ENCODE assay signal across 13 cellular contexts in the genomic region with DNA sequence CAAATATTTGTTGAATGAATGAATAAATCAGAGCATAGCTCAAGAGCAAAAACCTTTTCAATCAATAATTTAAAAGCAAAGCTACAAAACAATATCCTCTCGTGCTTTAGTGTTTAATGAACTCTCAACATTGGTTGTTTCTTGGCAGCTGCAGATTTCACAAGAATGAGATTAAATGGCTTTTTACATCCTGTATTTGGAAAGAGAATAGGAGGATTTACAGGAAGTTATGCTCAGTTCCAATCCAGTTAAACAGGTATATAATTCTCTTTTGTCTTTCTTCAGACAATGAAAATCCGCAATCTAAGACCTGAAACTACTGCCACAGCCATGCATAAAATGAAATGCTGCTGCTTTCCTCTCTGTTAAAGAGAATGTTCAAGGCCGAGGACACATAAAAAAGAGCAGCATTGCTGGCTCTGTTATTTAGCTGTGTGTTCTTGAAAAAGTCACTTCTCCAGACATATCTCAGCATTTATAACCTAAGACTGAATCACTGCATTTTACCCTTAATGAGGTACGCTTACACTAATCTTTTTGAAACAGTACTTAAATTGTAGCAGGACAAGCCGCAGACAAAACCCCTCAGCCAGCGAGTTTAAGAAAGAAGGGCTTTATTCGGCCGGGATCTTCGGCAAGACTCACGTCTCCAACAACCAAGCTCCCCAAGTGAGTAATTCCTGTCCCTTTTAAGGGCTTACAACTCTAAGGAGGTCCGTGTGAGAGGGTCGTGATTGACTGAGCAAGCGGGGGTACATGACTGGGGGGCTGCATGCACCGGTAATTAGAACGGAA. TPM values are rescaled to one million over a fixed set of nuclear protein-coding genes. Genes with fewer than 3 reads are reported as not detected.
DNase-seq lines count a peak whose midpoint lies in the region; ATAC-seq and TF ChIP-seq lines count a peak whose summit lies in the region.
"Had no signal": no experiment of that assay in that cellular context is flagged by ENCODE, and none has a peak within 500 bp of the region (broad histone marks: within the 10 kb centered on the region; RNA-seq: fewer than 3 reads in every experiment).

No MANE protein-coding gene starts in this region.

- peak overlapping the region; percentile 73 for H3K27ac ChIP-seq in VCaP
- no peak overlapping the region for H3K27ac ChIP-seq in left ventricle myocardium inferior (replicated peaks)
- H3K27ac ChIP-seq: BLaER1 treated with 17β-estradiol and CSF1 and Interleukin-3, amounts not matched to agents 10 nM and 100 nM; gastrocnemius medialis had no signal

- no peaks in the 10 kb centered on the region for H3K9me3 ChIP-seq in left ventricle myocardium inferior (replicated peaks)
- H3K9me3 ChIP-seq: gastrocnemius medialis had no signal

- H3K27me3 Mint-ChIP-seq in nephron progenitor cell (ENCODE audit: low read depth, poor library complexity), result peaks cover 34% of the 10 kb centered on the region
- H3K27me3 Mint-ChIP-seq: activated naive CD8-positive, alpha-beta T cell had no signal

- H3K4me3 ChIP-seq in left ventricle myocardium inferior, result no peak overlapping the region
- H3K4me3 ChIP-seq: BLaER1 treated with 17β-estradiol and CSF1 and Interleukin-3, amounts not matched to agents 10 nM and 100 nM; gastrocnemius medialis had no signal

- DNase-seq in DMS53 (lab: John Stamatoyannopoulos, UW) (peak; percentile 38), NCI-H1417 (lab: John Stamatoyannopoulos, UW) (peak; percentile 32 to 65 (median 41)), nephron progenitor cell (no peak), AG08395 (ENCODE audit: low spot score) (no peak), left ventricle myocardium inferior (no peak)
- DNase-seq: cortex of kidney, gastrocnemius medialis, SIG-M5 had no signal

- peak overlapping the region; percentile 65 for H3K27ac Mint-ChIP-seq in nephron progenitor cell
- H3K27ac Mint-ChIP-seq: activated naive CD8-positive, alpha-beta T cell had no signal

- H3K4me1 ChIP-seq in left ventricle myocardium inferior, result peaks cover 28% of the 10 kb centered on the region

- peaks cover 4% of the 10 kb centered on the region for H3K36me3 Mint-ChIP-seq in nephron progenitor cell (ENCODE audit: low read depth)

- H3K4me3 Mint-ChIP-seq in nephron progenitor cell, result peak overlapping the region; percentile 35
- H3K4me3 Mint-ChIP-seq: activated naive CD8-positive, alpha-beta T cell had no signal

- no peaks in the 10 kb centered on the region for H3K9me3 Mint-ChIP-seq in nephron progenitor cell

- no peak for TF ChIP-seq CTCF in VCaP (conservative IDR thresholded peaks at IDR 0.05)
- TF ChIP-seq CTCF in nephron progenitor cell (IDR thresholded peaks at IDR 0.05), result no peak
- TF ChIP-seq CTCF in left ventricle myocardium inferior (IDR thresholded peaks at IDR 0.05; ENCODE audit: borderline replicate concordance), result no peak

- intact Hi-C loops in left ventricle myocardium inferior (cut with micrococcal nuclease), result loop anchor here (10.0 kb wide), 1 partner anchor 176 kb away; no protein-coding TSS in a partner anchor

- no peak for ATAC-seq in GM21717 (IDR thresholded peaks at IDR 0.05; ENCODE audit: unreplicated experiment)
- ATAC-seq in HG02763 (IDR thresholded peaks at IDR 0.05; ENCODE audit: unreplicated experiment), result no peak
- ATAC-seq: gastrocnemius medialis had no signal

- H3K27me3 ChIP-seq in left ventricle myocardium inferior (ENCODE audit: low read depth), result peaks cover 3% of the 10 kb centered on the region
- H3K27me3 ChIP-seq: BLaER1 treated with 17β-estradiol and CSF1 and Interleukin-3, amounts not matched to agents 10 nM and 100 nM; gastrocnemius medialis had no signal

- H3K36me3 ChIP-seq in left ventricle myocardium inferior, result no peaks in the 10 kb centered on the region
- H3K36me3 ChIP-seq: gastrocnemius medialis had no signal

- H3K4me1 Mint-ChIP-seq in nephron progenitor cell, result peaks cover 28% of the 10 kb centered on the region

RNA-seq across cellular contexts. Expression of a gene that starts 3.6 kb away (rescaled TPM):
- total RNA-seq in left ventricle myocardium inferior, result 1.5 TPM

RNA-seq across cellular contexts. Expression of a gene that starts 3.9 kb away (rescaled TPM):
- total RNA-seq in left ventricle myocardium inferior, result 11.2 TPM

RNA-seq across cellular contexts. Expression of a gene that starts 32.0 kb away (rescaled TPM):
- total RNA-seq in left ventricle myocardium inferior, result 132 TPM

RNA-seq across cellular contexts. Expression of a gene that starts 56.8 kb away (rescaled TPM):
- 118 TPM for total RNA-seq in left ventricle myocardium inferior

Comparison
In these comparisons a context has a peak if more than half of its experiments do, and no peak if none do; other contexts are left out.
1. DNase-seq: peak in DMS53 (single experiment) and NCI-H1417 (3 of 3); none in nephron progenitor cell (single experiment), AG08395 (single experiment) and left ventricle myocardium inferior (single experiment).